In genomic region chr15:74958320-74958907, GRCh38 we compare ENCODE assay signal across 8 cellular contexts. TPM values are rescaled to one million over a fixed set of nuclear protein-coding genes. Genes with fewer than 3 reads are reported as not detected.
DNase-seq lines count a peak whose midpoint lies in the region; ATAC-seq lines count a peak whose summit lies in the region.

No MANE protein-coding gene starts in this region.

- H3K4me3 Mint-ChIP-seq in naive B cell, result peak overlapping the region; percentile 30 to 75 (median 60)

- peaks cover 19 to 31% (median 30%) of the 10 kb centered on the region in 3 donors for H3K4me1 Mint-ChIP-seq in naive B cell

- DNase-seq in DMS53 (lab: John Stamatoyannopoulos, UW) (peak; percentile 72), NCI-H2171 treated with DMSO at 0.1 percent for 48 hours (lab: John Stamatoyannopoulos, UW) (peak; percentile 80), naive B cell (peak; percentile 12), superior temporal gyrus (ENCODE audit: extremely low spot score) (no peak)
- no peak for DNase-seq in NK-92 treated with Interleukin-12 subunit alpha and Interleukin-12 subunit beta, amount 100 ng/mL, for 24 hours (lab: John Stamatoyannopoulos, UW)
- no peak for DNase-seq in activated effector memory CD4-positive, alpha-beta T cell treated with Interleukin-2 at 50 U/mL for 16 hours

- peaks cover 45 to 81% (median 58%) of the 10 kb centered on the region in 3 donors for H3K27me3 Mint-ChIP-seq in naive B cell

- peak; percentile 37 for ATAC-seq in esophagus mucosa
- ATAC-seq in naive B cell (ENCODE audit: low read depth in 2 of 2), result no peak
- ATAC-seq in GM19463 (IDR thresholded peaks at IDR 0.05; ENCODE audit: unreplicated experiment), result no peak

- no peaks in the 10 kb centered on the region for H3K9me3 Mint-ChIP-seq in naive B cell

- H3K36me3 Mint-ChIP-seq in naive B cell, result no peaks in the 10 kb centered on the region

- no peak overlapping the region for H3K27ac Mint-ChIP-seq in naive B cell

RNA-seq across cellular contexts. Expression of gene RPP25, which starts 1.8 kb away (rescaled TPM):
- 4.0 TPM for total RNA-seq in esophagus mucosa
- 1 to 10 TPM in 5 of 6 donors, under 1 TPM in 1; 0.92 to 3.6 (median 2.7) TPM for polyA plus RNA-seq in naive B cell (ENCODE audit: low read depth in 6 of 6)

RNA-seq across cellular contexts. Expression of gene COX5A, which starts 20.5 kb away (rescaled TPM):
- 229 TPM for total RNA-seq in esophagus mucosa
- 100 to 1,000 TPM; 250 to 322 (median 270) TPM for polyA plus RNA-seq in naive B cell (ENCODE audit: low read depth in 6 of 6)

RNA-seq across cellular contexts. Expression of gene SCAMP5, which starts 36.9 kb away (rescaled TPM):
- 0.84 TPM for total RNA-seq in esophagus mucosa
- not detected for polyA plus RNA-seq in naive B cell (ENCODE audit: low read depth in 6 of 6)

RNA-seq across cellular contexts. Expression of gene FAM219B, which starts 51.8 kb away (rescaled TPM):
- 62.5 TPM for total RNA-seq in esophagus mucosa
- polyA plus RNA-seq in naive B cell (ENCODE audit: low read depth in 6 of 6), result 10 to 100 TPM; 16.7 to 31.4 (median 22.2) TPM

Comparison
In these comparisons a context has a peak if more than half of its experiments do, and no peak if none do; other contexts are left out.
1. DNase-seq: peak in DMS53 (single experiment), NCI-H2171 treated with DMSO at 0.1 percent for 48 hours (single experiment) and naive B cell (single experiment); none in superior temporal gyrus (single experiment), NK-92 treated with Interleukin-12 subunit alpha and Interleukin-12 subunit beta, amount 100 ng/mL, for 24 hours (single experiment) and activated effector memory CD4-positive, alpha-beta T cell treated with Interleukin-2 at 50 U/mL for 16 hours (single experiment).